Comparison of ENCODE assay signal across 31 cellular contexts in the genomic region with DNA sequence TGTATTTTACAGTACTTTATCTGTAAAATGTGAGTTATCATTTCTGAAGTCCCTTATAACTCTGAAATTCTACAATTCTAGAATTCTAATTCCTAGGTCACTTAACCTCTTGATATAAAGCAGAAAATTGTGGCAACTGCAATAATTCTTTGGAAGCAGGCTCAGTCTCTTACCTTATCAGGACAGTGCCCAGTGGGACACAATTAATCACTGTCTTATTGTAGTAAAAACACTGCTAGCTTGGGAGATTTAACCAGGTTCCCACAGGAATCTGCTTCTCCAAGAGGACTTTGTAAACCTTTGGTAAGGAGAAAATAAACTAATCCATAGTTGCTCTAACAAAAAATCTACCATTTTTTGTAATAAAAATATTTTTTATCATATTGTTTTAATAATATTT. TPM values are rescaled to one million over a fixed set of nuclear protein-coding genes. Genes with fewer than 3 reads are reported as not detected.
"Had no signal": no experiment of that assay in that cellular context is flagged by ENCODE, and none has a peak within 500 bp of the region (broad histone marks: within the 10 kb centered on the region; RNA-seq: fewer than 3 reads in every experiment).

No MANE protein-coding gene starts in this region.

- H3K4me1 Mint-ChIP-seq: nephron; stimulated activated effector memory CD8-positive, alpha-beta T cell treated with anti-CD3 and anti-CD28 coated beads, Interleukin-12 subunit alpha, Interleukin-12 subunit beta, amount 100 ng/mL, for 72 hours had no signal

- H2AFZ ChIP-seq: neural progenitor cell had no signal

- H3K36me3 Mint-ChIP-seq: naive thymus-derived CD4-positive, alpha-beta T cell; neural progenitor cell; stimulated activated effector memory CD8-positive, alpha-beta T cell treated with anti-CD3 and anti-CD28 coated beads, Interleukin-12 subunit alpha, Interleukin-12 subunit beta, amount 100 ng/mL, for 72 hours had no signal

- H3K4me1 ChIP-seq: gastrocnemius medialis, left lung, neural progenitor cell, prostate gland, right atrium auricular region, stomach, vagina had no signal

- H3K9me3 ChIP-seq: gastrocnemius medialis, left lung, prostate gland, right atrium auricular region, stomach, thyroid gland, vagina had no signal

- H3K36me3 ChIP-seq: gastrocnemius medialis, left lung, neural progenitor cell, prostate gland, right atrium auricular region, stomach, thyroid gland, vagina had no signal

- H3K9me3 Mint-ChIP-seq: dendritic cell treated with granulocyte-macrophage colony-stimulating factor and Interleukin-4, amounts not matched to agents 40 ng/mL and 50 ng/mL, for 4 days; nephron; neural progenitor cell; stimulated activated effector memory CD8-positive, alpha-beta T cell treated with anti-CD3 and anti-CD28 coated beads, Interleukin-12 subunit alpha, Interleukin-12 subunit beta, amount 100 ng/mL, for 72 hours had no signal

- H3K4me3 Mint-ChIP-seq: dendritic cell treated with granulocyte-macrophage colony-stimulating factor and Interleukin-4, amounts not matched to agents 40 ng/mL and 50 ng/mL, for 4 days; endodermal cell; naive thymus-derived CD4-positive, alpha-beta T cell; nephron; neural progenitor cell; stimulated activated effector memory CD8-positive, alpha-beta T cell treated with anti-CD3 and anti-CD28 coated beads, Interleukin-12 subunit alpha, Interleukin-12 subunit beta, amount 100 ng/mL, for 72 hours had no signal

- H3K4me3 ChIP-seq: gastrocnemius medialis, left lung, neural progenitor cell, prostate gland, right atrium auricular region, smooth muscle cell, stomach, thyroid gland, vagina had no signal

- H3K27me3 Mint-ChIP-seq: dendritic cell treated with granulocyte-macrophage colony-stimulating factor and Interleukin-4, amounts not matched to agents 40 ng/mL and 50 ng/mL, for 4 days had no signal

- H3K9ac ChIP-seq: neural progenitor cell had no signal

- H3K4me2 ChIP-seq: neural progenitor cell, smooth muscle cell had no signal

- DNase-seq: effector CD8-positive, alpha-beta T cell; endodermal cell; foreskin fibroblast; gastrocnemius medialis; head of caudate nucleus; kidney; left cardiac atrium; left lung; mesenchymal stem cell; midbrain; naive thymus-derived CD4-positive, alpha-beta T cell; stimulated activated CD4-positive, alpha-beta T cell treated with anti-CD3 and anti-CD28 coated beads, Interleukin-12 subunit alpha, Interleukin-12 subunit beta, amount 100 ng/mL, for 4 hours; stimulated activated CD4-positive, alpha-beta T cell treated with anti-CD3 and anti-CD28 coated beads, Interleukin-1b, Interleukin-23, amount 100 ng/mL, for 48 hours; stimulated activated CD4-positive, alpha-beta T cell treated with anti-CD3 and anti-CD28 coated beads, Interleukin-4, amount 100 ng/mL, for 1 hour; stimulated activated naive CD4-positive, alpha-beta T cell treated with Interleukin-2 at 50 U/mL for 16 hours; stomach; thyroid gland; trophoblast cell had no signal

- H3K27me3 ChIP-seq: gastrocnemius medialis, left lung, neural progenitor cell, right atrium auricular region, stomach, thyroid gland, vagina had no signal

- H3K27ac Mint-ChIP-seq: dendritic cell treated with granulocyte-macrophage colony-stimulating factor and Interleukin-4, amounts not matched to agents 40 ng/mL and 50 ng/mL, for 4 days; naive thymus-derived CD4-positive, alpha-beta T cell; nephron; neural progenitor cell; stimulated activated effector memory CD8-positive, alpha-beta T cell treated with anti-CD3 and anti-CD28 coated beads, Interleukin-12 subunit alpha, Interleukin-12 subunit beta, amount 100 ng/mL, for 72 hours had no signal

- ATAC-seq: esophagus mucosa; gastrocnemius medialis; left cardiac atrium; left lung; naive thymus-derived CD4-positive, alpha-beta T cell; sciatic nerve; stimulated activated effector memory CD8-positive, alpha-beta T cell treated with anti-CD3 and anti-CD28 coated beads, Interleukin-12 subunit alpha, Interleukin-12 subunit beta, amount 100 ng/mL, for 72 hours had no signal

- H3K27ac ChIP-seq: epithelial cell of prostate, gastrocnemius medialis, left lung, neural progenitor cell, prostate gland, right atrium auricular region, stomach, thyroid gland, vagina had no signal

- FAIRE-seq: kidney had no signal

RNA-seq across cellular contexts. Expression of a gene that starts 18.3 kb away (rescaled TPM):
- total RNA-seq: esophagus mucosa, glomerular endothelial cell, lung microvascular endothelial cell, smooth muscle cell, thyroid gland, vagina had no signal
- polyA plus RNA-seq: naive thymus-derived CD4-positive, alpha-beta T cell; smooth muscle cell had no signal
